In genomic region chr22:50276143-50276542, GRCh38 we compare ENCODE assay signal across 8 cellular contexts. TPM values are rescaled to one million over a fixed set of nuclear protein-coding genes. Genes with fewer than 3 reads are reported as not detected.
DNase-seq lines count a peak whose midpoint lies in the region; ATAC-seq and TF ChIP-seq lines count a peak whose summit lies in the region.

No MANE protein-coding gene starts in this region.

- peak; percentile 31 to 38 for DNase-seq in stimulated activated CD4-positive, alpha-beta T cell treated with anti-CD3 and anti-CD28 coated beads, Interleukin-15, amount 100 ng/mL, for 48 hours (ENCODE audit: low read depth in 2 of 2)
- DNase-seq in stimulated activated CD4-positive, alpha-beta T cell treated with anti-CD3 and anti-CD28 coated beads, Interleukin-12 subunit alpha, Interleukin-12 subunit beta, amount 100 ng/mL, for 4 hours = no peak
- DNase-seq in UCSD-AML1 (lab: John Stamatoyannopoulos, UW; ENCODE audit: unreplicated experiment) (peak; percentile 85), epithelial cell of esophagus (ENCODE audit: low read depth) (peak; percentile 61), myocyte (ENCODE audit: low read depth) (peak; percentile 64), NCI-H345 treated with DMSO at 0.1 percent for 48 hours (lab: John Stamatoyannopoulos, UW; ENCODE audit: unreplicated experiment) (no peak), NCI-H1092 (lab: John Stamatoyannopoulos, UW) (no peak)

- peak; percentile 28 for TF ChIP-seq CTCF in epithelial cell of esophagus (IDR thresholded peaks at IDR 0.05; ENCODE audit: insufficient read depth, low read depth, low read length, missing control alignments)

- no peak overlapping the region for H3K4me3 ChIP-seq in epithelial cell of esophagus (ENCODE audit: low read length)

- ATAC-seq in HG02885 (IDR thresholded peaks at IDR 0.05; ENCODE audit: poor library complexity, unreplicated experiment) = peak; percentile 76

RNA-seq across cellular contexts. Expression of gene MAPK11, which starts 6.0 kb away (rescaled TPM):
- 3.2 and 3.3 TPM in 2 replicates for total RNA-seq in myocyte
- polyA plus RNA-seq in myocyte (2012) = 6.0 TPM

RNA-seq across cellular contexts. Expression of gene MAPK12, which starts 14.7 kb away (rescaled TPM):
- total RNA-seq in myocyte = 27.9 and 30.0 TPM in 2 replicates
- polyA plus RNA-seq in myocyte (2012) = 15.1 TPM

RNA-seq across cellular contexts. Expression of gene HDAC10, which starts 25.1 kb away (rescaled TPM):
- 12.9 and 22.5 TPM in 2 replicates for total RNA-seq in myocyte
- polyA plus RNA-seq in myocyte (2012) = 19.8 TPM

RNA-seq across cellular contexts. Expression of gene PLXNB2, which starts 31.3 kb away (rescaled TPM):
- 112 and 163 TPM in 2 replicates for total RNA-seq in myocyte
- 255 TPM for polyA plus RNA-seq in myocyte (2012)

RNA-seq across cellular contexts. Expression of gene TUBGCP6, which starts 31.3 kb away (rescaled TPM):
- total RNA-seq in myocyte = 33.7 and 35.4 TPM in 2 replicates
- polyA plus RNA-seq in myocyte (2012) = 26.1 TPM

Comparison
In these comparisons a context has a peak if more than half of its experiments do, and no peak if none do; other contexts are left out.
1. DNase-seq: peak in stimulated activated CD4-positive, alpha-beta T cell treated with anti-CD3 and anti-CD28 coated beads, Interleukin-15, amount 100 ng/mL, for 48 hours (2 of 2), UCSD-AML1 (single experiment), epithelial cell of esophagus (single experiment) and myocyte (single experiment); none in stimulated activated CD4-positive, alpha-beta T cell treated with anti-CD3 and anti-CD28 coated beads, Interleukin-12 subunit alpha, Interleukin-12 subunit beta, amount 100 ng/mL, for 4 hours (single experiment), NCI-H345 treated with DMSO at 0.1 percent for 48 hours (single experiment) and NCI-H1092 (single experiment).